Comparison of ENCODE assay signal across 8 cellular contexts in genomic region chr3:163056874-163057497, GRCh38.
A peak's percentile ranks its signal among the peaks of the same experiment; 100 is the strongest.
DNase-seq lines count a peak whose midpoint lies in the region; ATAC-seq and TF ChIP-seq lines count a peak whose summit lies in the region.

No MANE protein-coding gene starts in this region.

- no peaks in the 10 kb centered on the region for H3K4me1 ChIP-seq in SJCRH30

- H3K27ac ChIP-seq in AG04450 (ENCODE audit: low read depth, low read length) (no peak overlapping the region), SJCRH30 (no peak overlapping the region)

- DNase-seq in AG04450 (ENCODE audit: low read depth, low spot score) (peak; percentile 2), GDM1 (lab: John Stamatoyannopoulos, UW) (peak; percentile 9), SJCRH30 (peak; percentile 31 to 70), fibroblast of the conjunctiva (ENCODE audit: low read depth) (peak; percentile 21), ecto neural progenitor cell (ENCODE audit: low spot score) (no peak)
- DNase-seq in stimulated activated CD4-positive, alpha-beta T cell treated with anti-CD3 and anti-CD28 coated beads, Interleukin-4, amount 100 ng/mL, for 48 hours (ENCODE audit: low read depth in 2 of 2) = peak; percentile 3 to 18

- H3K4me3 ChIP-seq in AG04450 (ENCODE audit: low read depth, low read length) = no peak overlapping the region
- no peak overlapping the region for H3K4me3 ChIP-seq in SJCRH30

- ATAC-seq in GM21528 (IDR thresholded peaks at IDR 0.05; ENCODE audit: low FRiP score, unreplicated experiment) = no peak

- TF ChIP-seq EP300 in Ishikawa (IDR thresholded peaks at IDR 0.05; ENCODE audit: borderline replicate concordance) = no peak

- H3K27me3 ChIP-seq in AG04450 (ENCODE audit: control insufficient read depth, insufficient read depth, low read length) (no peaks in the 10 kb centered on the region), SJCRH30 (no peaks in the 10 kb centered on the region)

- H3K9me3 ChIP-seq in AG04450 (ENCODE audit: control insufficient read depth, insufficient read depth, low read length) = no peaks in the 10 kb centered on the region
- H3K9me3 ChIP-seq in SJCRH30 (replicated peaks) = no peaks in the 10 kb centered on the region

- peak; percentile 72 for TF ChIP-seq CTCF in AG04450 (IDR thresholded peaks at IDR 0.05; ENCODE audit: low read depth, low read length)

- CTCF ChIA-PET in AG04450 (lab: Charles Lee) = interaction anchor here (0.6 to 1.7 kb wide), 24 partner anchors 10 to 1903 kb away, joined by 3 to 10 read pairs (median 3); no protein-coding TSS in a partner anchor

- peak; percentile 67 for TF ChIP-seq RAD21 in Ishikawa (IDR thresholded peaks at IDR 0.05; ENCODE audit: low read depth)

- H3K36me3 ChIP-seq in SJCRH30 = no peaks in the 10 kb centered on the region

- POLR2A ChIA-PET in AG04450 (lab: Yijun Ruan, JAX) = no interaction called here

TF ChIP-seq in Ishikawa, 13 proteins besides CTCF, POLR2A, EP300 and RAD21:
- TF ChIP-seq CREB1 (IDR thresholded peaks at IDR 0.05; ENCODE audit: low read depth) (no peak), TEAD4 (IDR thresholded peaks at IDR 0.05) (no peak), USF1 (IDR thresholded peaks at IDR 0.05) (no peak), TCF12 (IDR thresholded peaks at IDR 0.05; ENCODE audit: low read depth) (no peak), NFIC (IDR thresholded peaks at IDR 0.05) (no peak), ZBTB7A (IDR thresholded peaks at IDR 0.05; ENCODE audit: low read depth) (no peak), MAX (IDR thresholded peaks at IDR 0.05) (no peak), FOXM1 (IDR thresholded peaks at IDR 0.05; ENCODE audit: borderline replicate concordance, low read depth) (no peak)
